9 cellular contexts compared by ENCODE assay signal in the genomic region with DNA sequence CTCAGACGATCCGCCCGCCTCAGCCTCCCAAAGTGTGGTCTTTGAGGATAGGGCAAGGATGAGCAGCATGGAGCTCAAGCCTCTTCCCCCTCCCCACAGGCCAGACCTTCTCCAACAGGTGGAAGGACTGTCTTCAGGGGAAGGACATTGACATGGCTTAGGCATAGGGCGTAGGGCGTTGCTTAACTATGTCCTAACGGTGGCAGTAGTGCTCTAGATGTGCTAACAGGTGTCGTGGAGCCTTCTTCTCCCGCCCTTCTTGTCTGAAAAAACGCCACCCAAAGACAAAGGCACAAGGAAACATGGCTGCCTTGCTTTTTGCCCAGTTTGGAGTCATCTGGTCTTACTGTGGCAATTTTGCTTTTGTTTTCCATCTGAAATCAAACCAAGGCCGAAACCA.
A peak's percentile ranks its signal among the peaks of the same experiment; 100 is the strongest.
DNase-seq lines count a peak whose midpoint lies in the region; ATAC-seq and TF ChIP-seq lines count a peak whose summit lies in the region.
"Had no signal": no experiment of that assay in that cellular context is flagged by ENCODE, and none has a peak within 500 bp of the region (broad histone marks: within the 10 kb centered on the region; RNA-seq: fewer than 3 reads in every experiment).

No MANE protein-coding gene starts in this region.

- no peaks in the 10 kb centered on the region for H3K4me1 ChIP-seq in IMR-90 (ENCODE audit: control insufficient read depth, insufficient read depth, low read length)

- intact Hi-C loops in IMR-90 (cut with micrococcal nuclease): no loop called here

- no peak overlapping the region for H2AK9ac ChIP-seq in IMR-90 (replicated peaks; ENCODE audit: low read depth, low read length, poor library complexity)

- no peak overlapping the region for H2BK5ac ChIP-seq in IMR-90 (ENCODE audit: low read depth, low read length, poor library complexity, severe bottlenecking)

- no peak overlapping the region for H3K9ac ChIP-seq in IMR-90 (ENCODE audit: low read depth, low read length)

- DNase-seq in NK-92 treated with Interleukin-12 subunit alpha and Interleukin-12 subunit beta, amount 100 ng/mL, for 24 hours (lab: John Stamatoyannopoulos, UW): peak; percentile 19
- DNase-seq in NK-92 (lab: John Stamatoyannopoulos, UW; ENCODE audit: unreplicated experiment) (no peak), IMR-90 (peak; percentile 85), retinal pigment epithelial cell (ENCODE audit: low read depth) (no peak), SHP77 (lab: John Stamatoyannopoulos, UW) (no peak)
- peak; percentile 86 for DNase-seq in central memory CD4-positive, alpha-beta T cell
- DNase-seq in activated CD4-positive, alpha-beta T cell treated with anti-CD3 and anti-CD28 coated beads, Interleukin-2, amount 50 U/mL, for 1 hour: no peak

- H2BK20ac ChIP-seq in IMR-90 (ENCODE audit: low read depth, low read length): no peak overlapping the region

- no peak overlapping the region for H2BK120ac ChIP-seq in IMR-90 (ENCODE audit: low read depth, low read length)

- no TSS peak for BruUV-seq in IMR-90 (replicated peaks; lab: Mats Ljungman, UMichigan)

- H3K4ac ChIP-seq in IMR-90 (ENCODE audit: low read depth, low read length): no peak overlapping the region

- H3K9me1 ChIP-seq in IMR-90 (ENCODE audit: insufficient read depth, low read length): no peaks in the 10 kb centered on the region

- peak overlapping the region; percentile 26 for H3K4me2 ChIP-seq in IMR-90 (ENCODE audit: low read depth, low read length)

- no peak overlapping the region for H2AK5ac ChIP-seq in IMR-90 (ENCODE audit: low read depth, low read length)

- WGBS in IMR-90 (ENCODE audit: extremely low coverage in 2 of 2, insufficient read length in 1 of 2), 2 experiments: 28% methylated on average over 3 of the region's 10 CpGs; no CpG with 5 or more reads in 1 of the 2 experiments

- no peak overlapping the region for H4K91ac ChIP-seq in IMR-90 (ENCODE audit: insufficient read depth, low read depth, low read length)

- POLR2A ChIA-PET in IMR-90 (lab: Charles Lee; ENCODE audit: unreplicated experiment): no interaction called here

- no peak overlapping the region for H2BK15ac ChIP-seq in IMR-90 (ENCODE audit: low read depth, low read length)

- peak overlapping the region; percentile 1; the same call in 1 of the 2 replicates for H3K4me3 ChIP-seq in IMR-90 (ENCODE audit: insufficient read depth, low read depth, low read length)
- H3K4me3 ChIP-seq in retinal pigment epithelial cell (ENCODE audit: low read length): peak overlapping the region; percentile 18

- H4K8ac ChIP-seq in IMR-90 (ENCODE audit: low read depth in 2 of 2, low read length in 2 of 2): no peak overlapping the region

- no peak overlapping the region for H4K5ac ChIP-seq in IMR-90 (ENCODE audit: low read depth, low read length)

- in situ Hi-C loops in IMR-90 (cut with MboI; ENCODE audit: low sequenced_read_pairs): no loop called here

- CTCF ChIA-PET in IMR-90 (lab: Yijun Ruan, JAX): no interaction called here

- no peak overlapping the region for H3K27ac ChIP-seq in IMR-90 (ENCODE audit: insufficient read depth, low read length)

- no peaks in the 10 kb centered on the region for H3K9me3 ChIP-seq in IMR-90 (ENCODE audit: control insufficient read depth, insufficient read depth, low read length)

- H3K14ac ChIP-seq in IMR-90 (replicated peaks; ENCODE audit: low read depth, low read length): no peak overlapping the region

- H3K23ac ChIP-seq in IMR-90 (ENCODE audit: low read depth, low read length): no peak overlapping the region

- H3K79me1 ChIP-seq in IMR-90 (ENCODE audit: low read depth in 1 of 2, low read length in 2 of 2): no peaks in the 10 kb centered on the region

- dilution Hi-C loops in IMR-90 (cut with HindIII; ENCODE audit: low sequenced_read_pairs, unreplicated experiment): no loop called here

- H3K36me3 ChIP-seq in IMR-90 (ENCODE audit: control insufficient read depth, insufficient read depth, low read length): no peaks in the 10 kb centered on the region

- no peak for TF ChIP-seq POLR2A in IMR-90 (IDR thresholded peaks at IDR 0.05; ENCODE audit: low read depth, low read length)

- no peaks in the 10 kb centered on the region for H3K27me3 ChIP-seq in IMR-90 (ENCODE audit: control insufficient read depth, insufficient read depth, low read length)

- H3K56ac ChIP-seq in IMR-90 (ENCODE audit: extremely low read depth, insufficient read depth, low read length): no peak overlapping the region

- H3K18ac ChIP-seq in IMR-90 (ENCODE audit: low read depth, low read length): no peak overlapping the region

- peak; percentile 72 for TF ChIP-seq RAD21 in IMR-90 (IDR thresholded peaks at IDR 0.05; ENCODE audit: low read length)

- peak; percentile 68 for TF ChIP-seq CTCF in IMR-90 (conservative IDR thresholded peaks at IDR 0.05; ENCODE audit: low read depth, low read length)
- peak; percentile 43 for TF ChIP-seq CTCF in retinal pigment epithelial cell (conservative IDR thresholded peaks at IDR 0.05; ENCODE audit: low read depth, low read length)

- ATAC-seq in IMR-90 (ENCODE audit: low read depth) (peak; percentile 66), HG03571 (IDR thresholded peaks at IDR 0.05; ENCODE audit: unreplicated experiment) (no peak)
- ATAC-seq: CD8-positive, alpha-beta T cell had no signal

- peak overlapping the region; percentile 4 for H2AFZ ChIP-seq in IMR-90 (replicated peaks; ENCODE audit: low read length, poor library complexity)

- H4K20me1 ChIP-seq in IMR-90 (ENCODE audit: insufficient read depth, low read length): no peaks in the 10 kb centered on the region

TF ChIP-seq in IMR-90, 13 proteins besides CTCF, POLR2A, EP300 and RAD21:
- no peak for TF ChIP-seq CHD1 (IDR thresholded peaks at IDR 0.05; ENCODE audit: low read depth, low read length)
- TF ChIP-seq MAFK (IDR thresholded peaks at IDR 0.05; ENCODE audit: low read depth, low read length): no peak
- no peak for TF ChIP-seq CEBPB (IDR thresholded peaks at IDR 0.05; ENCODE audit: low read depth, low read length)
- no peak for TF ChIP-seq RFX5 (IDR thresholded peaks at IDR 0.05; ENCODE audit: low read depth, low read length)
- TF ChIP-seq MAZ (IDR thresholded peaks at IDR 0.05; ENCODE audit: borderline replicate concordance, low read depth, low read length): 0 out of 2 replicates have a peak, but pooled peaks have one; percentile 37
- TF ChIP-seq, protein P1, sequence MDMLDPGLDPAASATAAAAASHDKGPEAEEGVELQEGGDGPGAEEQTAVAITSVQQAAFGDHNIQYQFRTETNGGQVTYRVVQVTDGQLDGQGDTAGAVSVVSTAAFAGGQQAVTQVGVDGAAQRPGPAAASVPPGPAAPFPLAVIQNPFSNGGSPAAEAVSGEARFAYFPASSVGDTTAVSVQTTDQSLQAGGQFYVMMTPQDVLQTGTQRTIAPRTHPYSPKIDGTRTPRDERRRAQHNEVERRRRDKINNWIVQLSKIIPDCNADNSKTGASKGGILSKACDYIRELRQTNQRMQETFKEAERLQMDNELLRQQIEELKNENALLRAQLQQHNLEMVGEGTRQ (IDR thresholded peaks at IDR 0.05; ENCODE audit: low read depth, low read length): no peak
- TF ChIP-seq BHLHE40 (IDR thresholded peaks at IDR 0.05; ENCODE audit: low read depth, low read length): no peak
- no peak for TF ChIP-seq MXI1 (IDR thresholded peaks at IDR 0.05; ENCODE audit: borderline replicate concordance, low read depth, low read length)
- no peak for TF ChIP-seq FOS (IDR thresholded peaks at IDR 0.05; ENCODE audit: low read depth, low read length)

Comparison
In these comparisons a context has a peak if more than half of its experiments do, and no peak if none do; other contexts are left out.
1. DNase-seq: peak in NK-92 treated with Interleukin-12 subunit alpha and Interleukin-12 subunit beta, amount 100 ng/mL, for 24 hours (single experiment), IMR-90 (single experiment) and central memory CD4-positive, alpha-beta T cell (single experiment); none in NK-92 (single experiment), retinal pigment epithelial cell (single experiment), SHP77 (0 of 2) and activated CD4-positive, alpha-beta T cell treated with anti-CD3 and anti-CD28 coated beads, Interleukin-2, amount 50 U/mL, for 1 hour (single experiment).